In genomic region chr1:109493805-109494539, GRCh38 we compare ENCODE assay signal across 8 cellular contexts. TPM values are rescaled to one million over a fixed set of nuclear protein-coding genes. Genes with fewer than 3 reads are reported as not detected.
A peak's percentile ranks its signal among the peaks of the same experiment; 100 is the strongest.
DNase-seq lines count a peak whose midpoint lies in the region; ATAC-seq and TF ChIP-seq lines count a peak whose summit lies in the region.

Gene CYB561D1 (plus strand): TSS chr1:109494094. CDS start chr1:109494140, 46 bp downstream.

- H3K27me3 Mint-ChIP-seq in activated naive CD8-positive, alpha-beta T cell treated with anti-CD3 and anti-CD28 coated beads, Interleukin-2, amount 50 U/mL, for 24 hours: no peaks in the 10 kb centered on the region
- H3K27me3 Mint-ChIP-seq in progenitor cell of endocrine pancreas: no peaks in the 10 kb centered on the region

- H3K4me2 ChIP-seq in SU-DHL-6 (ENCODE audit: low read depth, low read length, poor library complexity, severe bottlenecking): peak within 1 kb of the TSS; percentile 56

- peak within 1 kb of the TSS; percentile 85 for H3K27ac Mint-ChIP-seq in activated naive CD8-positive, alpha-beta T cell treated with anti-CD3 and anti-CD28 coated beads, Interleukin-2, amount 50 U/mL, for 24 hours
- H3K27ac Mint-ChIP-seq in progenitor cell of endocrine pancreas: peak within 1 kb of the TSS; percentile 92

- intact Hi-C loops in heart left ventricle (cut with DNase I): loop anchor here in 2 of 10 donors (2.0 kb wide), 2 partner anchors 37 to 39 kb away; no protein-coding TSS in a partner anchor

- H3K79me2 ChIP-seq in SU-DHL-6 (ENCODE audit: insufficient read depth, low read length): 0 out of 2 replicates have a peak, but pooled peaks cover 3% of the 10 kb centered on the region

- peaks cover 7% of the 10 kb centered on the region for H3K36me3 Mint-ChIP-seq in activated naive CD8-positive, alpha-beta T cell treated with anti-CD3 and anti-CD28 coated beads, Interleukin-2, amount 50 U/mL, for 24 hours (ENCODE audit: low read depth)
- H3K36me3 Mint-ChIP-seq in progenitor cell of endocrine pancreas (ENCODE audit: insufficient read depth): peaks cover 4% of the 10 kb centered on the region

- 0 to 1% (median 0%) methylated on average over 31 to 44 of the region's 44 CpGs for WGBS in heart left ventricle, 4 donors

- H3K4me3 ChIP-seq in GM12864 (ENCODE audit: low read depth, low read length): peak within 1 kb of the TSS; percentile 84
- peak within 1 kb of the TSS; percentile 70 for H3K4me3 ChIP-seq in HFF-Myc (replicated peaks; ENCODE audit: low read depth, low read length)
- H3K4me3 ChIP-seq in SU-DHL-6 (ENCODE audit: insufficient read depth, low read length, poor library complexity, severe bottlenecking): peak within 1 kb of the TSS; percentile 66
- peak within 1 kb of the TSS; percentile 52 to 98 (median 83) for H3K4me3 ChIP-seq in heart left ventricle

- TF ChIP-seq CTCF in GM12864 (IDR thresholded peaks at IDR 0.05; ENCODE audit: low read depth, low read length, missing control alignments) (peak; percentile 98), HFF-Myc (IDR thresholded peaks at IDR 0.05; ENCODE audit: low read depth, low read length, missing control alignments) (peak; percentile 97), SU-DHL-6 (IDR thresholded peaks at IDR 0.05; ENCODE audit: insufficient read depth, low read length, poor library complexity, severe bottlenecking) (peak; percentile 91), heart left ventricle (IDR thresholded peaks at IDR 0.05) (peak; percentile 86 to 99 (median 97)), progenitor cell of endocrine pancreas (IDR thresholded peaks at IDR 0.05; ENCODE audit: unreplicated experiment) (peak; percentile 95)

- peak within 1 kb of the TSS; percentile 63 for H3K9ac ChIP-seq in SU-DHL-6 (ENCODE audit: low read length)

- no peaks in the 10 kb centered on the region for H3K9me3 Mint-ChIP-seq in activated naive CD8-positive, alpha-beta T cell treated with anti-CD3 and anti-CD28 coated beads, Interleukin-2, amount 50 U/mL, for 24 hours
- H3K9me3 Mint-ChIP-seq in progenitor cell of endocrine pancreas (ENCODE audit: low read depth): no peaks in the 10 kb centered on the region

- no peaks in the 10 kb centered on the region for H4K20me1 ChIP-seq in SU-DHL-6 (ENCODE audit: low read depth, low read length)

- H3K4me1 ChIP-seq in heart left ventricle: peaks cover 0 to 38% (median 21%) of the 10 kb centered on the region in 12 donors

- H3K4me1 Mint-ChIP-seq in activated naive CD8-positive, alpha-beta T cell treated with anti-CD3 and anti-CD28 coated beads, Interleukin-2, amount 50 U/mL, for 24 hours: peaks cover 42% of the 10 kb centered on the region
- no peaks in the 10 kb centered on the region for H3K4me1 Mint-ChIP-seq in progenitor cell of endocrine pancreas (ENCODE audit: low read depth)

- H3K27ac ChIP-seq in SU-DHL-6 (ENCODE audit: low read depth, low read length) (peak within 1 kb of the TSS; percentile 63), heart left ventricle (peak within 1 kb of the TSS in 11 of 12 donors; percentile 57 to 86 (median 79))

- peak; percentile 42 for DNase-seq in GM12864 (ENCODE audit: low read depth)
- DNase-seq in HFF-Myc (ENCODE audit: extremely low read depth, low read depth): no peak
- peak; percentile 69 for DNase-seq in MV-4-11 (lab: John Stamatoyannopoulos, UW)
- DNase-seq in activated naive CD8-positive, alpha-beta T cell treated with anti-CD3 and anti-CD28 coated beads, Interleukin-2, amount 50 U/mL, for 24 hours: peak; percentile 94
- DNase-seq in heart left ventricle: peak; percentile 89 to 95 (median 90)
- DNase-seq in progenitor cell of endocrine pancreas (ENCODE audit: low spot score, unreplicated experiment): peak; percentile 91
- DNase-seq in ureter (ENCODE audit: low spot score): peak; percentile 89

- no peaks in the 10 kb centered on the region for H3K36me3 ChIP-seq in SU-DHL-6 (ENCODE audit: low read length)
- H3K36me3 ChIP-seq in heart left ventricle: peaks cover 0 to 40% (median 28%) of the 10 kb centered on the region in 9 donors

- H3F3A ChIP-seq in SU-DHL-6 (ENCODE audit: insufficient read depth): no peaks in the 10 kb centered on the region

- H3K9me2 ChIP-seq in SU-DHL-6 (replicated peaks; ENCODE audit: insufficient read depth, low read length): no peaks in the 10 kb centered on the region

- no peaks in the 10 kb centered on the region for H3K27me3 ChIP-seq in SU-DHL-6 (ENCODE audit: low read length)
- no peaks in the 10 kb centered on the region for H3K27me3 ChIP-seq in heart left ventricle

- peak; percentile 83 for ATAC-seq in activated naive CD8-positive, alpha-beta T cell treated with anti-CD3 and anti-CD28 coated beads, Interleukin-2, amount 50 U/mL, for 24 hours
- peak; percentile 77 to 92 (median 90) for ATAC-seq in heart left ventricle

- H3K4me3 Mint-ChIP-seq in activated naive CD8-positive, alpha-beta T cell treated with anti-CD3 and anti-CD28 coated beads, Interleukin-2, amount 50 U/mL, for 24 hours: peak within 1 kb of the TSS; percentile 95
- H3K4me3 Mint-ChIP-seq in progenitor cell of endocrine pancreas (ENCODE audit: low read depth): peak within 1 kb of the TSS; percentile 91

- H3K9me3 ChIP-seq in SU-DHL-6 (ENCODE audit: insufficient read depth, low read length) (no peaks in the 10 kb centered on the region), heart left ventricle (no peaks in the 10 kb centered on the region)

- peak in 1 of 2 donors; percentile 57 for TF ChIP-seq POLR2A in heart left ventricle (IDR thresholded peaks at IDR 0.05)

- peak within 1 kb of the TSS; percentile 87 for H2AFZ ChIP-seq in SU-DHL-6 (ENCODE audit: low read depth, low read length, severe bottlenecking)

RNA-seq across cellular contexts. Expression of gene CYB561D1, which starts in this region (rescaled TPM):
- total RNA-seq in heart left ventricle: 1 to 10 TPM; 3.4 to 8.4 (median 5.1) TPM
- 1 to 10 TPM; 2.1 to 8.1 TPM for polyA plus RNA-seq in heart left ventricle
- total RNA-seq in progenitor cell of endocrine pancreas: 11.1 TPM in 2 replicates
- total RNA-seq in ureter: 10.5 TPM
